ENCODE assay signal across 1 cellular context in the genomic region with DNA sequence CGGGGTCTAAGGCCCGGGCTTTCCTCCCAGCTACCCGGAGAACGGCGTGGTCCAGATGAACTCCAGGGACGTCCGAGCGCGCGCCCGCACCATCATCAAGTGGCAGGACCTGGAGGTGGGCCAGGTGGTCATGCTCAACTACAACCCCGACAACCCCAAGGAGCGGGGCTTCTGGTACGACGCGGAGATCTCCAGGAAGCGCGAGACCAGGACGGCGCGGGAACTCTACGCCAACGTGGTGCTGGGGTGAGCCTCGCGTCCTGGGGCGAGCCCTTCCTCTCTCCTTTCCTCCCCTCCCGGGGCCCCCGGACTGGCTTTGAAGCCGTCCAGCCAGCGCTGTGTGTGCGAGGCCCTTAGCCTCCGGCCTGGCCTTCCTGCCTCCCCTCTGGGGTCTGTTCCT.
TF ChIP-seq lines count a peak whose summit lies in the region.

No MANE protein-coding gene starts in this region.

TF ChIP-seq in HepG2, 621 proteins besides CTCF, POLR2A, EP300 and RAD21:
- TF ChIP-seq GPN1 (CRISPR knock-in tag; IDR thresholded peaks at IDR 0.05; ENCODE audit: borderline replicate concordance): no peak
- TF ChIP-seq ETV5 (CRISPR knock-in tag; IDR thresholded peaks at IDR 0.05; ENCODE audit: borderline replicate concordance): no peak
- no peak for TF ChIP-seq TCF7L2 (IDR thresholded peaks at IDR 0.05; ENCODE audit: low read depth, low read length)
- 0 out of 2 replicates have a peak, but pooled peaks have one; percentile 18 for TF ChIP-seq RBFOX2 (IDR thresholded peaks at IDR 0.05; ENCODE audit: low read depth, low read length)
